Comparison of ENCODE assay signal across 27 cellular contexts in the genomic region with DNA sequence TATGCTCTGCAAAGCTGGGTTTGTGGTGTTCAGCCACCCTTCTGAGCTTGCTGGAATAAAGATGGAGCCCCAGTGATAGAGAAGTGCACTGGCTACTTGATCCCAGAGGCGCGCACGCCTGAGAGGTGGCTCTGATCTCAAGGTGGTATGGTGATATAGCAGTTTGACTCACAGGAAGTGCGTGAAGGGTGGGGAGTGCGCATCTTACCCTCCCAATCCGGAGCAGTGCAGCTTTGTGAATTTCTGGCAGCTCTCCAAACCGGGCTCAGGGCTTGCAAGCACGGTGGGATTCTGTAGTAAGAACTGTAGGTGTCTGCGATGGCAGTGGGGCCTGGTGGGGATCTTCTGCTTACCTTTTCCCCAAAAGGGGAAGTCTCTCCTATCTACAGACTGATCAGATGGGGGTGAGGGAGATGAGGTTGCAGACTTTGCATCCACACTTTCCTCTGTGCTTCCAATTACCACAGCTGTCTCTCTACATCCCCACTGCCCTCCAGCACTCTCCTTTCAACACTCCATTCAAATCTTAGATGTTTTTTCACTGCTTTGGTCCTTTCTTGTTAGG.
"Had no signal": no experiment of that assay in that cellular context is flagged by ENCODE, and none has a peak within 500 bp of the region (broad histone marks: within the 10 kb centered on the region; RNA-seq: fewer than 3 reads in every experiment).

No MANE protein-coding gene starts in this region.

- H3K4me1 ChIP-seq: lower lobe of right lung, neural progenitor cell had no signal

- H3K27me3 ChIP-seq: neural progenitor cell, neutrophil, ovary, right atrium auricular region, right lobe of liver, tibial nerve, vagina had no signal

- H3K4me3 ChIP-seq: lower lobe of right lung, neural progenitor cell, ovary, right atrium auricular region, right lobe of liver, smooth muscle cell, tibial nerve, vagina had no signal

- H3K4me3 Mint-ChIP-seq: immature natural killer cell; natural killer cell; nephron progenitor cell; neural progenitor cell; stimulated activated memory B cell treated with anti-CD40 and anti-IgM and Interleukin-4, amounts not matched to agents 10 μg/mL and 1 μg/mL and 100 μg/mL, for 72 hours; stimulated activated naive CD8-positive, alpha-beta T cell treated with anti-CD3 and anti-CD28 coated beads, Interleukin-15, amount 100 ng/mL, for 72 hours; type B pancreatic cell had no signal

- H3K36me3 Mint-ChIP-seq: type B pancreatic cell had no signal

- H3K27ac ChIP-seq: lower lobe of right lung, neural progenitor cell, neutrophil, ovary, right atrium auricular region, right lobe of liver, tibial nerve, vagina had no signal

- H3K27ac Mint-ChIP-seq: immature natural killer cell; nephron progenitor cell; neural progenitor cell; progenitor cell of endocrine pancreas; stimulated activated memory B cell treated with anti-CD40 and anti-IgM and Interleukin-4, amounts not matched to agents 10 μg/mL and 1 μg/mL and 100 μg/mL, for 72 hours; stimulated activated naive CD8-positive, alpha-beta T cell treated with anti-CD3 and anti-CD28 coated beads, Interleukin-15, amount 100 ng/mL, for 72 hours; type B pancreatic cell had no signal

- H3K4me1 Mint-ChIP-seq: nephron progenitor cell; neural progenitor cell; stimulated activated memory B cell treated with anti-CD40 and anti-IgM and Interleukin-4, amounts not matched to agents 10 μg/mL and 1 μg/mL and 100 μg/mL, for 72 hours; stimulated activated naive CD8-positive, alpha-beta T cell treated with anti-CD3 and anti-CD28 coated beads, Interleukin-15, amount 100 ng/mL, for 72 hours had no signal

- H3K36me3 ChIP-seq: lower lobe of right lung, neural progenitor cell, neutrophil, ovary, right atrium auricular region, right lobe of liver, tibial nerve, vagina had no signal

- DNase-seq: hypothalamus; immature natural killer cell; left ventricle myocardium superior; lower lobe of right lung; mammary epithelial cell; mesenchymal stem cell; natural killer cell; nephron progenitor cell; occipital lobe; ovary; right lobe of liver; stimulated activated CD4-positive, alpha-beta T cell treated with anti-CD3 and anti-CD28 coated beads, Interleukin-1b, Interleukin-23, amount 100 ng/mL, for 48 hours; stimulated activated CD4-positive, alpha-beta T cell treated with anti-CD3 and anti-CD28 coated beads, Interleukin-2, amount 100 ng/mL, for 48 hours; stimulated activated CD4-positive, alpha-beta T cell treated with anti-CD3 and anti-CD28 coated beads, Interleukin-4, amount 100 ng/mL, for 4 hours; stimulated activated CD8-positive, alpha-beta memory T cell treated with anti-CD3 and anti-CD28 coated beads, Interleukin-4, amount 100 ng/mL, for 48 hours; stimulated activated naive CD4-positive, alpha-beta T cell treated with Interleukin-2 at 50 U/mL for 16 hours; stimulated activated naive CD8-positive, alpha-beta T cell treated with anti-CD3 and anti-CD28 coated beads, Interleukin-15, amount 100 ng/mL, for 72 hours; substantia nigra had no signal

- ATAC-seq: left ventricle myocardium superior; natural killer cell; right lobe of liver; stimulated activated memory B cell treated with anti-CD40 and anti-IgM and Interleukin-4, amounts not matched to agents 10 μg/mL and 1 μg/mL and 100 μg/mL, for 72 hours; stimulated activated naive CD8-positive, alpha-beta T cell treated with anti-CD3 and anti-CD28 coated beads, Interleukin-15, amount 100 ng/mL, for 72 hours had no signal

- H3K9me3 ChIP-seq: ovary, vagina had no signal

- H3K27me3 Mint-ChIP-seq: progenitor cell of endocrine pancreas; stimulated activated memory B cell treated with anti-CD40 and anti-IgM and Interleukin-4, amounts not matched to agents 10 μg/mL and 1 μg/mL and 100 μg/mL, for 72 hours; stimulated activated naive CD8-positive, alpha-beta T cell treated with anti-CD3 and anti-CD28 coated beads, Interleukin-15, amount 100 ng/mL, for 72 hours; type B pancreatic cell had no signal
